In the genomic region with DNA sequence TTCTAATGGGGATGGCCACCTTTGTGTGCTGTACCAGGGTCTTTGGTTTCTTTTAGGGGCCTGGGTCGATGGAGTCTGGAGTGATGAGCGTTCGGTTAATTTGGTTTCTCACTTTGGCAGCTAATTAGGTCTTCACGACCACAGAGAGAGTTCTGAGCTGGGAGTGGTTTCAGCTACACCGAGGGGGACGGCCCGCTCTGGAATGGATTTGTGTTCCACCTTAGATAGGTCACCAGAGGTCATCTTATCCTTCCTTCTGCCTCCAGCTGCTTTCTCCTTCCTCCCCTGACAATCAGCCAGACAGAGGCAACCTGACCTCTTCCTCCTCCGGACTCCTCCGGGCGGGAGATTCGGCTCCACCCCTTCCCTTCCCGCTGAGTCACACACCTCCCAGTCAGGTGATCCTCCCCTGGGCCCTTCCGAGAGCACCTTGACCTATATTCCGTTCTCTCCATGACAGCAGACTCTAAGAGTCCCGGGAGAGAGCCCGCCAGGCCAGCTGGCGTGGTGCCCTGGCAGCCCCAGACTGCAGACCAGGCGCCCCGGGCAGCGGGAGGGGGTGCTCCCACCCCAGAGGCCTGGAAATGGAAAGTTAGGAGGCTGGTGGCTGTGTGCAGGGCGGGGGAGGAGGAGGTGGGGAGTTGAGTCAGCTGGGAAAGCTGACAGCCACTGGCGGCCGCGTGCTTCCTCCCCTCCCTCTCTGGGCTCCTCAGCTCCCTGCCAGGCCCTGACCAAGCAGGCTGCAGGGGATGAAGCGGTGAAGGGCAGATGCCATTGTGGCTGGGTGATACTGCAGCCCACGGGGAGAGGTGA, we compare ENCODE assay signal across 8 cellular contexts. TPM values are rescaled to one million over a fixed set of nuclear protein-coding genes. Genes with fewer than 3 reads are reported as not detected.
DNase-seq lines count a peak whose midpoint lies in the region; ATAC-seq, FAIRE-seq and TF ChIP-seq lines count a peak whose summit lies in the region.

No MANE protein-coding gene starts in this region.

- POLR2A ChIA-PET in endothelial cell of umbilical vein (lab: Charles Lee): interaction anchor here (0.6 to 2.0 kb wide), 4 partner anchors 8 to 98 kb away, joined by 3 to 11 read pairs (median 6); a partner anchor contains a TSS

- H3K79me2 ChIP-seq in endothelial cell of umbilical vein (ENCODE audit: control insufficient read depth, insufficient read depth, low read length): peaks cover 6% of the 10 kb centered on the region

- intact Hi-C loops in CD14-positive monocyte (cut with micrococcal nuclease) (loop anchor here in 1 of 2 donors (2.0 kb wide), 1 partner anchor 31 kb away; no protein-coding TSS in a partner anchor), endothelial cell of umbilical vein (cut with micrococcal nuclease) (loop anchor here (1.0 to 2.0 kb wide), 7 partner anchors 8 to 109 kb away; no protein-coding TSS in a partner anchor)

- H2AFZ ChIP-seq in endothelial cell of umbilical vein (ENCODE audit: low read depth, low read length): peak overlapping the region; percentile 61

- peaks cover 2 to 4% of the 10 kb centered on the region in 2 donors for H3K36me3 Mint-ChIP-seq in CD14-positive monocyte

- no peaks in the 10 kb centered on the region for H3K27me3 ChIP-seq in endothelial cell of umbilical vein (ENCODE audit: control insufficient read depth in 2 of 2, insufficient read depth in 2 of 2, low read length in 2 of 2)

- TSS peak; percentile 91 for BruUV-seq in endothelial cell of umbilical vein (replicated peaks; lab: Mats Ljungman, UMichigan)

- H3K9me1 ChIP-seq in endothelial cell of umbilical vein (replicated peaks; ENCODE audit: control insufficient read depth, extremely low read depth, insufficient read depth, low read length): no peaks in the 10 kb centered on the region

- FAIRE-seq in endothelial cell of umbilical vein (lab: Jason Lieb, UNC): peak; percentile 79

- 6 to 12% methylated on average over 9 to 13 of the region's 26 CpGs for WGBS in mesodermal cell (ENCODE audit: insufficient coverage in 2 of 2), 2 experiments

- H3K4me3 ChIP-seq in endothelial cell of umbilical vein (replicated peaks in 1 of 3; ENCODE audit: insufficient read depth in 1 of 3, low read depth in 1 of 3, low read length in 3 of 3): peak overlapping the region in 2 of 3 experiments; percentile 18 to 23
- peak overlapping the region; percentile 20 for H3K4me3 ChIP-seq in mesodermal cell (ENCODE audit: extremely low read depth, insufficient read depth, low read length, poor library complexity, severe bottlenecking)

- CTCF ChIA-PET in endothelial cell of umbilical vein (lab: Charles Lee): interaction anchor here (1.0 to 4.8 kb wide), 14 partner anchors 9 to 184 kb away, joined by 3 to 62 read pairs (median 6); a partner anchor contains a TSS

- no peaks in the 10 kb centered on the region for H3K9me3 ChIP-seq in endothelial cell of umbilical vein (replicated peaks; ENCODE audit: control insufficient read depth, insufficient read depth, low read length)
- H3K9me3 ChIP-seq in mesodermal cell (ENCODE audit: control insufficient read depth, low read length): no peaks in the 10 kb centered on the region

- H3K36me3 ChIP-seq in endothelial cell of umbilical vein (ENCODE audit: control insufficient read depth in 2 of 2, extremely low read depth in 1 of 2, insufficient read depth in 2 of 2, low read length in 2 of 2) (no peaks in the 10 kb centered on the region), mesodermal cell (ENCODE audit: control insufficient read depth, insufficient read depth, low read length) (peaks cover 6% of the 10 kb centered on the region)

- H3K4me2 ChIP-seq in endothelial cell of umbilical vein (ENCODE audit: insufficient read depth, low read length): peak overlapping the region; percentile 66

- no peak for TF ChIP-seq CTCF in CD14-positive monocyte (IDR thresholded peaks at IDR 0.05)
- TF ChIP-seq CTCF in endothelial cell of umbilical vein (IDR thresholded peaks at IDR 0.05; ENCODE audit: extremely low read depth in 1 of 2, insufficient read depth in 1 of 2, low read depth in 1 of 2, low read length in 2 of 2): no peak

- no peak for TF ChIP-seq POLR2A in endothelial cell of umbilical vein (IDR thresholded peaks at IDR 0.05; ENCODE audit: low read depth, low read length)

- peak; percentile 72 for DNase-seq in CD14-positive monocyte (ENCODE audit: low spot score)
- peak; percentile 48 for DNase-seq in NCI-H82 treated with DMSO at 0.1 percent for 48 hours (lab: John Stamatoyannopoulos, UW; ENCODE audit: unreplicated experiment)
- peak; percentile 55 for DNase-seq in activated CD8-positive, alpha-beta memory T cell treated with anti-CD3 and anti-CD28 coated beads, Interleukin-2, amount 50 U/mL, for 4 hours
- DNase-seq in endothelial cell of umbilical vein (ENCODE audit: low read depth, low spot score): peak; percentile 94
- peak; percentile 40 to 45 for DNase-seq in stimulated activated CD8-positive, alpha-beta memory T cell treated with anti-CD3 and anti-CD28 coated beads, Interleukin-15, amount 100 ng/mL, for 48 hours (ENCODE audit: low read depth in 2 of 2)

- H3K4me1 Mint-ChIP-seq in CD14-positive monocyte: peaks cover 37% of the 10 kb centered on the region

- H3K4me1 ChIP-seq in endothelial cell of umbilical vein (ENCODE audit: control insufficient read depth, extremely low read depth, insufficient read depth, low read length) (peaks cover 43% of the 10 kb centered on the region), mesodermal cell (ENCODE audit: control insufficient read depth, insufficient read depth, low read length, poor library complexity, severe bottlenecking) (peaks cover 40% of the 10 kb centered on the region)

- dilution Hi-C loops in endothelial cell of umbilical vein (cut with MboI; ENCODE audit: extremely low pct_ligation_motif_present, low sequenced_read_pairs): no loop called here

- H4K20me1 ChIP-seq in endothelial cell of umbilical vein (replicated peaks; ENCODE audit: control insufficient read depth, extremely low read depth, insufficient read depth, low read length): no peaks in the 10 kb centered on the region

- H3K4me3 Mint-ChIP-seq in CD14-positive monocyte: peak overlapping the region; percentile 77 to 91

- H3K9ac ChIP-seq in endothelial cell of umbilical vein (replicated peaks; ENCODE audit: extremely low read depth, insufficient read depth, low read length): peak overlapping the region; percentile 83

- peaks cover 0 to 3% (median 0%) of the 10 kb centered on the region in 3 donors for H3K27me3 Mint-ChIP-seq in CD14-positive monocyte (ENCODE audit: low read depth in 3 of 3)

- H3K9me3 Mint-ChIP-seq in CD14-positive monocyte: no peaks in the 10 kb centered on the region

- H3K27ac Mint-ChIP-seq in CD14-positive monocyte: peak overlapping the region; percentile 92 to 97 (median 96)

- H3K27ac ChIP-seq in endothelial cell of umbilical vein (ENCODE audit: insufficient read depth, low read depth, low read length) (peak overlapping the region; percentile 98), mesodermal cell (ENCODE audit: low read depth, low read length, severe bottlenecking) (peak overlapping the region; percentile 91)

- ATAC-seq in GM19455 (IDR thresholded peaks at IDR 0.05; ENCODE audit: unreplicated experiment): peak; percentile 54
- peak; percentile 46 for ATAC-seq in HG03571 (IDR thresholded peaks at IDR 0.05; ENCODE audit: unreplicated experiment)

TF ChIP-seq in endothelial cell of umbilical vein, 7 proteins besides CTCF, POLR2A, EP300 and RAD21:
- TF ChIP-seq FOS (IDR thresholded peaks at IDR 0.05; ENCODE audit: borderline replicate concordance, insufficient read depth, low read length) (peak; percentile 72), EZH2 (IDR thresholded peaks at IDR 0.05; ENCODE audit: borderline replicate concordance, low read depth, low read length, severe bottlenecking) (no peak), JUN (IDR thresholded peaks at IDR 0.05; ENCODE audit: borderline replicate concordance, insufficient read depth, insufficient read length, low read depth) (peak; percentile 19), GATA2 (IDR thresholded peaks at IDR 0.05; ENCODE audit: insufficient read depth, insufficient read length, low read depth, low read length) (peak; percentile 22), MYC (IDR thresholded peaks at IDR 0.05; ENCODE audit: low read depth, low read length) (peak; percentile 78), POLR2AphosphoS5 (IDR thresholded peaks at IDR 0.05; ENCODE audit: insufficient read depth, low read depth, low read length) (no peak)
- TF ChIP-seq, protein P1, sequence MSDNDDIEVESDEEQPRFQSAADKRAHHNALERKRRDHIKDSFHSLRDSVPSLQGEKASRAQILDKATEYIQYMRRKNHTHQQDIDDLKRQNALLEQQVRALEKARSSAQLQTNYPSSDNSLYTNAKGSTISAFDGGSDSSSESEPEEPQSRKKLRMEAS (IDR thresholded peaks at IDR 0.05; ENCODE audit: insufficient read depth, insufficient read length): peak; percentile 57

RNA-seq across cellular contexts. Expression of a gene that starts 44.7 kb away (rescaled TPM):
- polyA plus RNA-seq in CD14-positive monocyte: 10 to 100 TPM; 22.5 to 26.1 TPM
- total RNA-seq in endothelial cell of umbilical vein: 59.2 and 62.1 TPM in 2 replicates
- 8.6 and 9.9 TPM in 2 replicates for polyA plus RNA-seq in endothelial cell of umbilical vein
- polyA plus RNA-seq in endothelial cell of umbilical vein (2011; cell fraction: cytosol; rRNA removed): 10.7 and 11.8 TPM in 2 replicates
- polyA plus RNA-seq in endothelial cell of umbilical vein (2011; cell fraction: nucleus; rRNA removed): 54.6 and 64.1 TPM in 2 replicates
- 21.5 and 28.0 TPM in 2 replicates for polyA plus RNA-seq in endothelial cell of umbilical vein (2012)
- 96.2 and 101 TPM in 2 replicates for polyA minus RNA-seq in endothelial cell of umbilical vein
- polyA minus RNA-seq in endothelial cell of umbilical vein (2011; cell fraction: cytosol; rRNA and poly(A)+ RNA removed): 18.7 TPM
- polyA minus RNA-seq in endothelial cell of umbilical vein (2011; cell fraction: nucleus; rRNA and poly(A)+ RNA removed): 134 and 216 TPM in 2 replicates
- polyA plus RNA-seq in mesodermal cell (2013, experiment 1 of 2): 32.8 TPM
- 31.9 TPM for polyA plus RNA-seq in mesodermal cell (2013, experiment 2 of 2)

RNA-seq across cellular contexts. Expression of a gene that starts 46.8 kb away (rescaled TPM):
- polyA plus RNA-seq in CD14-positive monocyte: not detected
- total RNA-seq in endothelial cell of umbilical vein: 0.66 and 1.7 TPM in 2 replicates
- polyA plus RNA-seq in endothelial cell of umbilical vein: 0.35 and 0.44 TPM in 2 replicates
- polyA plus RNA-seq in endothelial cell of umbilical vein (2011; cell fraction: cytosol; rRNA removed): 0.58 TPM in 2 replicates
- polyA plus RNA-seq in endothelial cell of umbilical vein (2011; cell fraction: nucleus; rRNA removed): 0.94 and 1.2 TPM in 2 replicates
- 0.71 and 1.5 TPM in 2 replicates for polyA plus RNA-seq in endothelial cell of umbilical vein (2012)
- 0.53 and 1.4 TPM in 2 replicates for polyA minus RNA-seq in endothelial cell of umbilical vein
- polyA minus RNA-seq in endothelial cell of umbilical vein (2011; cell fraction: cytosol; rRNA and poly(A)+ RNA removed): not detected
- polyA minus RNA-seq in endothelial cell of umbilical vein (2011; cell fraction: nucleus; rRNA and poly(A)+ RNA removed): 0.72 and 1.3 TPM in 2 replicates
- polyA plus RNA-seq in mesodermal cell (2013, experiment 1 of 2): 2.1 TPM
- polyA plus RNA-seq in mesodermal cell (2013, experiment 2 of 2): 1.6 TPM

Comparison
In these comparisons a context has a peak if more than half of its experiments do, and no peak if none do; other contexts are left out.
1. Peak in every context shown above with its lines: DNase-seq, ATAC-seq, H3K4me3 ChIP-seq and H3K27ac ChIP-seq.
2. DNase-seq: peak in every context shown above with its lines; median percentile 94 in endothelial cell of umbilical vein; 72 in CD14-positive monocyte; 55 in activated CD8-positive, alpha-beta memory T cell treated with anti-CD3 and anti-CD28 coated beads, Interleukin-2, amount 50 U/mL, for 4 hours; 48 in NCI-H82 treated with DMSO at 0.1 percent for 48 hours; 42 in stimulated activated CD8-positive, alpha-beta memory T cell treated with anti-CD3 and anti-CD28 coated beads, Interleukin-15, amount 100 ng/mL, for 48 hours.